Comparison of ENCODE assay signal across 11 cellular contexts in genomic region chr4:6900181-6900812, GRCh38. TPM values are rescaled to one million over a fixed set of nuclear protein-coding genes. Genes with fewer than 3 reads are reported as not detected.
A peak's percentile ranks its signal among the peaks of the same experiment; 100 is the strongest.
DNase-seq lines count a peak whose midpoint lies in the region; ATAC-seq lines count a peak whose summit lies in the region.
"Had no signal": no experiment of that assay in that cellular context is flagged by ENCODE, and none has a peak within 500 bp of the region (broad histone marks: within the 10 kb centered on the region; RNA-seq: fewer than 3 reads in every experiment).

No MANE protein-coding gene starts in this region.

- no peak for DNase-seq in activated T-cell treated with anti-CD3 and anti-CD28 coated beads, Interleukin-2, amount 50 U/mL, for 72 hours
- no peak for DNase-seq in activated T-cell treated with anti-CD3 and anti-CD28 coated beads, Interleukin-2, amount 50 U/mL, for 48 hours
- DNase-seq in T-cell: no peak
- DNase-seq in immature natural killer cell: no peak
- no peak for DNase-seq in stimulated activated naive B cell treated with anti-CD40 and anti-IgM and Interleukin-4, amounts not matched to agents 10 μg/mL and 1 μg/mL and 100 μg/mL, for 72 hours
- no peak for DNase-seq in OCI-M2 (lab: John Stamatoyannopoulos, UW; ENCODE audit: unreplicated experiment)
- no peak for DNase-seq in A172 (ENCODE audit: low spot score)
- DNase-seq: KBM-7, left cardiac atrium, NCI-H2081 had no signal

- H3K4me1 Mint-ChIP-seq in activated T-cell treated with anti-CD3 and anti-CD28 coated beads, Interleukin-2, amount 50 U/mL, for 72 hours (ENCODE audit: low read depth): peaks cover 30% of the 10 kb centered on the region
- H3K4me1 Mint-ChIP-seq in T-cell: peaks cover 21 to 39% (median 25%) of the 10 kb centered on the region in 3 donors
- H3K4me1 Mint-ChIP-seq in immature natural killer cell: peaks cover 27 to 38% of the 10 kb centered on the region in 2 donors
- no peaks in the 10 kb centered on the region for H3K4me1 Mint-ChIP-seq in stimulated activated naive B cell treated with anti-CD40 and anti-IgM and Interleukin-4, amounts not matched to agents 10 μg/mL and 1 μg/mL and 100 μg/mL, for 72 hours

- no peak for ATAC-seq in activated T-cell treated with anti-CD3 and anti-CD28 coated beads, Interleukin-2, amount 50 U/mL, for 72 hours (replicated peaks in 1 of 2)
- ATAC-seq in T-cell (replicated peaks in 1 of 4): no peak
- no peak for ATAC-seq in stimulated activated naive B cell treated with anti-CD40 and anti-IgM and Interleukin-4, amounts not matched to agents 10 μg/mL and 1 μg/mL and 100 μg/mL, for 72 hours (replicated peaks)
- no peak for ATAC-seq in GM21737 (IDR thresholded peaks at IDR 0.05; ENCODE audit: unreplicated experiment)
- ATAC-seq: left cardiac atrium had no signal

- peaks cover 0 to 1% of the 10 kb centered on the region in 2 donors for H3K9me3 Mint-ChIP-seq in activated T-cell treated with anti-CD3 and anti-CD28 coated beads, Interleukin-2, amount 50 U/mL, for 72 hours
- no peaks in the 10 kb centered on the region for H3K9me3 Mint-ChIP-seq in T-cell
- H3K9me3 Mint-ChIP-seq in immature natural killer cell: no peaks in the 10 kb centered on the region
- H3K9me3 Mint-ChIP-seq in stimulated activated naive B cell treated with anti-CD40 and anti-IgM and Interleukin-4, amounts not matched to agents 10 μg/mL and 1 μg/mL and 100 μg/mL, for 72 hours: peaks cover 0 to 4% of the 10 kb centered on the region in 2 donors

- CTCF ChIA-PET in T-cell (lab: Charles Lee): interaction anchor here in 1 of 2 donors (1.8 kb wide), 1 partner anchor 8 kb away, joined by 8 read pairs; no protein-coding TSS in a partner anchor

- no peaks in the 10 kb centered on the region for H3K36me3 Mint-ChIP-seq in activated T-cell treated with anti-CD3 and anti-CD28 coated beads, Interleukin-2, amount 50 U/mL, for 72 hours (ENCODE audit: insufficient read depth in 2 of 2)
- H3K36me3 Mint-ChIP-seq in T-cell (no peaks in the 10 kb centered on the region), immature natural killer cell (no peaks in the 10 kb centered on the region)
- no peaks in the 10 kb centered on the region for H3K36me3 Mint-ChIP-seq in stimulated activated naive B cell treated with anti-CD40 and anti-IgM and Interleukin-4, amounts not matched to agents 10 μg/mL and 1 μg/mL and 100 μg/mL, for 72 hours

- H3K27ac Mint-ChIP-seq in activated T-cell treated with anti-CD3 and anti-CD28 coated beads, Interleukin-2, amount 50 U/mL, for 72 hours: peak overlapping the region; percentile 7
- peak overlapping the region; percentile 95 to 96 for H3K27ac Mint-ChIP-seq in T-cell
- peak overlapping the region; percentile 89 to 97 (median 96) for H3K27ac Mint-ChIP-seq in immature natural killer cell
- H3K27ac Mint-ChIP-seq in stimulated activated naive B cell treated with anti-CD40 and anti-IgM and Interleukin-4, amounts not matched to agents 10 μg/mL and 1 μg/mL and 100 μg/mL, for 72 hours: peak overlapping the region; percentile 38

- no peaks in the 10 kb centered on the region for H3K27me3 Mint-ChIP-seq in activated T-cell treated with anti-CD3 and anti-CD28 coated beads, Interleukin-2, amount 50 U/mL, for 72 hours (ENCODE audit: low read depth)
- H3K27me3 Mint-ChIP-seq in T-cell (no peaks in the 10 kb centered on the region), immature natural killer cell (ENCODE audit: low read depth in 3 of 3) (peaks cover 0 to 2% (median 0%) of the 10 kb centered on the region in 3 donors)
- H3K27me3 Mint-ChIP-seq in stimulated activated naive B cell treated with anti-CD40 and anti-IgM and Interleukin-4, amounts not matched to agents 10 μg/mL and 1 μg/mL and 100 μg/mL, for 72 hours: no peaks in the 10 kb centered on the region

- peak overlapping the region in 1 of 2 donors; percentile 72 for H3K4me3 Mint-ChIP-seq in activated T-cell treated with anti-CD3 and anti-CD28 coated beads, Interleukin-2, amount 50 U/mL, for 72 hours
- H3K4me3 Mint-ChIP-seq in T-cell (peak overlapping the region in 1 of 3 donors; percentile 65), immature natural killer cell (peak overlapping the region; percentile 24 to 91 (median 81))
- H3K4me3 Mint-ChIP-seq in stimulated activated naive B cell treated with anti-CD40 and anti-IgM and Interleukin-4, amounts not matched to agents 10 μg/mL and 1 μg/mL and 100 μg/mL, for 72 hours: no peak overlapping the region

- POLR2A ChIA-PET in T-cell (lab: Charles Lee): no interaction called here

RNA-seq across cellular contexts. Expression of gene TBC1D14, which starts 9.3 kb away (rescaled TPM):
- 10 to 100 TPM; 26.5 to 32.4 TPM for total RNA-seq in activated T-cell treated with anti-CD3 and anti-CD28 coated beads, Interleukin-2, amount 50 U/mL, for 72 hours
- 10 to 100 TPM; 44.2 to 73.8 (median 62.3) TPM for total RNA-seq in T-cell
- polyA plus RNA-seq in immature natural killer cell: 10 to 100 TPM; 25.6 to 39.8 (median 26.6) TPM
- total RNA-seq in A172 (2014; rRNA removed; shearing (Covaris generic)): 54.7 and 59.1 TPM in 2 replicates

Comparison
In these comparisons a context has a peak if more than half of its experiments do, and no peak if none do; other contexts are left out.
1. H3K27ac Mint-ChIP-seq: peak in every context shown above with its lines; median percentile 96 in immature natural killer cell; 96 in T-cell; 38 in stimulated activated naive B cell treated with anti-CD40 and anti-IgM and Interleukin-4, amounts not matched to agents 10 μg/mL and 1 μg/mL and 100 μg/mL, for 72 hours; 7 in activated T-cell treated with anti-CD3 and anti-CD28 coated beads, Interleukin-2, amount 50 U/mL, for 72 hours.
2. H3K4me3 Mint-ChIP-seq: peak in immature natural killer cell (5 of 5); none in stimulated activated naive B cell treated with anti-CD40 and anti-IgM and Interleukin-4, amounts not matched to agents 10 μg/mL and 1 μg/mL and 100 μg/mL, for 72 hours (0 of 2).